Comparison of ENCODE assay signal across 2 cellular contexts in genomic region chr5:116583823-116584222, GRCh38.
TF ChIP-seq lines count a peak whose summit lies in the region.

No MANE protein-coding gene starts in this region.

TF ChIP-seq in endothelial cell of umbilical vein, 7 proteins besides CTCF, POLR2A, EP300 and RAD21:
- TF ChIP-seq JUN (IDR thresholded peaks at IDR 0.05; ENCODE audit: borderline replicate concordance, insufficient read depth, insufficient read length, low read depth) = no peak
- TF ChIP-seq GATA2 (IDR thresholded peaks at IDR 0.05; ENCODE audit: insufficient read depth, insufficient read length, low read depth, low read length) = no peak
- no peak for TF ChIP-seq MAX (IDR thresholded peaks at IDR 0.05; ENCODE audit: insufficient read depth, insufficient read length)
- no peak for TF ChIP-seq FOS (IDR thresholded peaks at IDR 0.05; ENCODE audit: borderline replicate concordance, insufficient read depth, low read length)
- TF ChIP-seq POLR2AphosphoS5 (IDR thresholded peaks at IDR 0.05; ENCODE audit: insufficient read depth, low read depth, low read length) = no peak
- TF ChIP-seq MYC (IDR thresholded peaks at IDR 0.05; ENCODE audit: low read depth, low read length) = no peak
- TF ChIP-seq EZH2 (IDR thresholded peaks at IDR 0.05; ENCODE audit: borderline replicate concordance, low read depth, low read length, severe bottlenecking) = no peak

TF ChIP-seq in HepG2, 621 proteins besides CTCF, POLR2A, EP300 and RAD21:
- TF ChIP-seq ZNF431 (CRISPR knock-in tag; IDR thresholded peaks at IDR 0.05; ENCODE audit: borderline replicate concordance, low read depth) = no peak
- no peak for TF ChIP-seq U2AF1 (optimal IDR thresholded peaks at IDR 0.05; ENCODE audit: low read depth, low read length)
- TF ChIP-seq, protein P1, sequence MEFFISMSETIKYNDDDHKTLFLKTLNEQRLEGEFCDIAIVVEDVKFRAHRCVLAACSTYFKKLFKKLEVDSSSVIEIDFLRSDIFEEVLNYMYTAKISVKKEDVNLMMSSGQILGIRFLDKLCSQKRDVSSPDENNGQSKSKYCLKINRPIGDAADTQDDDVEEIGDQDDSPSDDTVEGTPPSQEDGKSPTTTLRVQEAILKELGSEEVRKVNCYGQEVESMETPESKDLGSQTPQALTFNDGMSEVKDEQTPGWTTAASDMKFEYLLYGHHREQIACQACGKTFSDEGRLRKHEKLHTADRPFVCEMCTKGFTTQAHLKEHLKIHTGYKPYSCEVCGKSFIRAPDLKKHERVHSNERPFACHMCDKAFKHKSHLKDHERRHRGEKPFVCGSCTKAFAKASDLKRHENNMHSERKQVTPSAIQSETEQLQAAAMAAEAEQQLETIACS (CRISPR knock-in tag; IDR thresholded peaks at IDR 0.05) = no peak
- TF ChIP-seq ZNF891 (CRISPR knock-in tag; IDR thresholded peaks at IDR 0.05) = no peak
- no peak for TF ChIP-seq ZNF275 (CRISPR knock-in tag; IDR thresholded peaks at IDR 0.05; ENCODE audit: borderline replicate concordance)
- no peak for TF ChIP-seq SALL1 (CRISPR knock-in tag; IDR thresholded peaks at IDR 0.05)
- TF ChIP-seq ZNF772 (CRISPR knock-in tag; IDR thresholded peaks at IDR 0.05) = no peak
- TF ChIP-seq ZSCAN12 (CRISPR knock-in tag; IDR thresholded peaks at IDR 0.05) = no peak
- no peak for TF ChIP-seq PRMT3 (CRISPR knock-in tag; IDR thresholded peaks at IDR 0.05; ENCODE audit: borderline replicate concordance, low read depth)
- TF ChIP-seq, protein P2, sequence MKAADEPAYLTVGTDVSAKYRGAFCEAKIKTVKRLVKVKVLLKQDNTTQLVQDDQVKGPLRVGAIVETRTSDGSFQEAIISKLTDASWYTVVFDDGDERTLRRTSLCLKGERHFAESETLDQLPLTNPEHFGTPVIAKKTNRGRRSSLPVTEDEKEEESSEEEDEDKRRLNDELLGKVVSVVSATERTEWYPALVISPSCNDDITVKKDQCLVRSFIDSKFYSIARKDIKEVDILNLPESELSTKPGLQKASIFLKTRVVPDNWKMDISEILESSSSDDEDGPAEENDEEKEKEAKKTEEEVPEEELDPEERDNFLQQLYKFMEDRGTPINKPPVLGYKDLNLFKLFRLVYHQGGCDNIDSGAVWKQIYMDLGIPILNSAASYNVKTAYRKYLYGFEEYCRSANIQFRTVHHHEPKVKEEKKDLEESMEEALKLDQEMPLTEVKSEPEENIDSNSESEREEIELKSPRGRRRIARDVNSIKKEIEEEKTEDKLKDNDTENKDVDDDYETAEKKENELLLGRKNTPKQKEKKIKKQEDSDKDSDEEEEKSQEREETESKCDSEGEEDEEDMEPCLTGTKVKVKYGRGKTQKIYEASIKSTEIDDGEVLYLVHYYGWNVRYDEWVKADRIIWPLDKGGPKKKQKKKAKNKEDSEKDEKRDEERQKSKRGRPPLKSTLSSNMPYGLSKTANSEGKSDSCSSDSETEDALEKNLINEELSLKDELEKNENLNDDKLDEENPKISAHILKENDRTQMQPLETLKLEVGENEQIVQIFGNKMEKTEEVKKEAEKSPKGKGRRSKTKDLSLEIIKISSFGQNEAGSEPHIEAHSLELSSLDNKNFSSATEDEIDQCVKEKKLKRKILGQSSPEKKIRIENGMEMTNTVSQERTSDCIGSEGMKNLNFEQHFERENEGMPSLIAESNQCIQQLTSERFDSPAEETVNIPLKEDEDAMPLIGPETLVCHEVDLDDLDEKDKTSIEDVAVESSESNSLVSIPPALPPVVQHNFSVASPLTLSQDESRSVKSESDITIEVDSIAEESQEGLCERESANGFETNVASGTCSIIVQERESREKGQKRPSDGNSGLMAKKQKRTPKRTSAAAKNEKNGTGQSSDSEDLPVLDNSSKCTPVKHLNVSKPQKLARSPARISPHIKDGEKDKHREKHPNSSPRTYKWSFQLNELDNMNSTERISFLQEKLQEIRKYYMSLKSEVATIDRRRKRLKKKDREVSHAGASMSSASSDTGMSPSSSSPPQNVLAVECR (CRISPR knock-in tag; IDR thresholded peaks at IDR 0.05; ENCODE audit: borderline replicate concordance) = no peak
- TF ChIP-seq, protein P3, sequence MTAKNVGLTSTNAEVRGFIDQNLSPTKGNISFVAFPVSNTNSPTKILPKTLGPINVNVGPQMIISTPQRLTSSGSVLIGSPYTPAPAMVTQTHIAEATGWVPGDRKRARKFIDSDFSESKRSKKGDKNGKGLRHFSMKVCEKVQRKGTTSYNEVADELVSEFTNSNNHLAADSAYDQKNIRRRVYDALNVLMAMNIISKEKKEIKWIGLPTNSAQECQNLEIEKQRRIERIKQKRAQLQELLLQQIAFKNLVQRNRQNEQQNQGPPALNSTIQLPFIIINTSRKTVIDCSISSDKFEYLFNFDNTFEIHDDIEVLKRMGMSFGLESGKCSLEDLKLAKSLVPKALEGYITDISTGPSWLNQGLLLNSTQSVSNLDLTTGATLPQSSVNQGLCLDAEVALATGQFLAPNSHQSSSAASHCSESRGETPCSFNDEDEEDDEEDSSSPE (CRISPR knock-in tag; IDR thresholded peaks at IDR 0.05) = no peak
